ENCODE assay signal across 9 cellular contexts in the genomic region with DNA sequence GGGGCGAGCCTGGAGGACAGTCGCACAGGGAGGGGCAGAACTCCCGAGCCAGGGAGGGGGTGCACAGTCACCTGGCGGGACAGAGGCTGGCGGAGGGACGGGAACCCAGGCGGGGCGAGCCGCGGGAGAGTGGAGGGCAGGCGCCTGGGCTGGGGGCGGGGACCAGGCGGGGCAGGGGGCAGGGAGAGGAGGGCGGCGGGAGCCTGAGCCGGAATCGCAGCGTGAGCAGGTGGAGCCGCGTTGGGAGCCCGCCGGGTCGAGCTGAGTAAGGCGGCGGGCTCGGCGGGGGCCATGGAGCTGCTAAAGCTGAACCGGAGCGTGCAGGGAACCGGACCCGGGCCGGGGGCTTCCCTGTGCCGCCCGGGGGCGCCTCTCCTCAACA. TPM values are rescaled to one million over a fixed set of nuclear protein-coding genes. Genes with fewer than 3 reads are reported as not detected.
A peak's percentile ranks its signal among the peaks of the same experiment; 100 is the strongest.
DNase-seq lines count a peak whose midpoint lies in the region; ATAC-seq and TF ChIP-seq lines count a peak whose summit lies in the region.
"Had no signal": no experiment of that assay in that cellular context is flagged by ENCODE, and none has a peak within 500 bp of the region (broad histone marks: within the 10 kb centered on the region; RNA-seq: fewer than 3 reads in every experiment).

A gene (plus strand): TSS at position 201 of the 382 bp plus-strand sequence. CDS start 91 bp downstream, at position 292.

- TF ChIP-seq POLR2A in body of pancreas (IDR thresholded peaks at IDR 0.05), result peak in 1 of 3 donors; percentile 59
- no peak for TF ChIP-seq POLR2A in right lobe of liver (IDR thresholded peaks at IDR 0.05)

- H3K27ac ChIP-seq in AG04450 (ENCODE audit: low read depth, low read length) (no peak within 1 kb of the TSS), body of pancreas (peak within 1 kb of the TSS in 2 of 4 donors; percentile 35 to 42), right lobe of liver (no peak within 1 kb of the TSS), thoracic aorta (no peak within 1 kb of the TSS)

- peaks cover 49% of the 10 kb centered on the region for H3K27me3 ChIP-seq in AG04450 (ENCODE audit: control insufficient read depth, insufficient read depth, low read length)
- H3K27me3 ChIP-seq in body of pancreas, result no peaks in the 10 kb centered on the region
- peaks cover 4 to 5% of the 10 kb centered on the region in 2 donors for H3K27me3 ChIP-seq in right lobe of liver
- no peaks in the 10 kb centered on the region for H3K27me3 ChIP-seq in thoracic aorta (replicated peaks; ENCODE audit: insufficient read depth)

- POLR2A ChIA-PET in AG04450 (lab: Yijun Ruan, JAX), result no interaction called here

- whole genome bisulfite sequencing in body of pancreas, 2 donors, result 0% methylated on average over 18 to 35 of the region's 35 CpGs
- 0% methylated on average over 17 of the region's 35 CpGs for WGBS in right lobe of liver (ENCODE audit: insufficient coverage, low coverage, low lambda C conversion rate, missing lambda C conversion rate)

- DNase-seq in AG04450 (ENCODE audit: low read depth, low spot score) (no peak), NCI-H2227 treated with DMSO at 0.1 percent for 48 hours (lab: John Stamatoyannopoulos, UW) (peak; percentile 18), body of pancreas (peak; percentile 64 to 79 (median 72)), right lobe of liver (peak in 1 of 3 donors; percentile 25), thoracic aorta (ENCODE audit: low spot score) (no peak), DMS79 treated with DMSO at 0.1 percent for 48 hours (lab: John Stamatoyannopoulos, UW) (no peak), SIG-M5 (lab: John Stamatoyannopoulos, UW) (no peak)

- ATAC-seq in body of pancreas (peak; percentile 82), right lobe of liver (peak; percentile 13 to 50 (median 44)), thoracic aorta (ENCODE audit: insufficient number of reproducible peaks, low FRiP score, low read depth) (no peak), HG02571 (IDR thresholded peaks at IDR 0.05; ENCODE audit: unreplicated experiment) (no peak)

- H3K4me1 ChIP-seq in body of pancreas (peaks cover 27% of the 10 kb centered on the region), right lobe of liver (peaks cover 0 to 9% (median 2%) of the 10 kb centered on the region in 4 donors), thoracic aorta (ENCODE audit: control insufficient read depth in 1 of 2, low read depth in 2 of 2) (peaks cover 3 to 16% of the 10 kb centered on the region in 2 donors)

- no peak for TF ChIP-seq CTCF in AG04450 (IDR thresholded peaks at IDR 0.05; ENCODE audit: low read depth, low read length)
- TF ChIP-seq CTCF in body of pancreas (IDR thresholded peaks at IDR 0.05), result no peak
- TF ChIP-seq CTCF in right lobe of liver (IDR thresholded peaks at IDR 0.05), result no peak
- TF ChIP-seq CTCF in thoracic aorta (IDR thresholded peaks at IDR 0.05), result no peak

- H3K4me3 ChIP-seq in AG04450 (ENCODE audit: low read depth, low read length) (peak within 1 kb of the TSS; percentile 22; the same call in 1 of the 2 replicates), body of pancreas (peak within 1 kb of the TSS; percentile 17 to 56), right lobe of liver (no peak within 1 kb of the TSS), thoracic aorta (peak within 1 kb of the TSS; percentile 65)

- CTCF ChIA-PET in AG04450 (lab: Charles Lee), result interaction anchor here (0.5 to 2.6 kb wide), 6 partner anchors 9 to 551 kb away, joined by 3 to 24 read pairs (median 6); no protein-coding TSS in a partner anchor

- intact Hi-C loops in body of pancreas (cut with DNase I), result no loop called here
- intact Hi-C loops in right lobe of liver (cut with DNase I), result no loop called here

- no peaks in the 10 kb centered on the region for H3K36me3 ChIP-seq in body of pancreas (replicated peaks in 1 of 2; ENCODE audit: insufficient read depth in 1 of 2, low read depth in 2 of 2)
- no peaks in the 10 kb centered on the region for H3K36me3 ChIP-seq in right lobe of liver
- no peaks in the 10 kb centered on the region for H3K36me3 ChIP-seq in thoracic aorta

- no peaks in the 10 kb centered on the region; the same call in 1 of the 2 replicates for H3K9me3 ChIP-seq in AG04450 (ENCODE audit: control insufficient read depth, insufficient read depth, low read length)
- no peaks in the 10 kb centered on the region for H3K9me3 ChIP-seq in body of pancreas
- H3K9me3 ChIP-seq in right lobe of liver, result no peaks in the 10 kb centered on the region
- H3K9me3 ChIP-seq in thoracic aorta, result no peaks in the 10 kb centered on the region

RNA-seq across cellular contexts. Expression of the gene that starts here (rescaled TPM):
- not detected in 2 replicates for polyA plus RNA-seq in AG04450 (2011; rRNA removed)
- polyA minus RNA-seq in AG04450 (2011; rRNA and poly(A)+ RNA removed), result not detected in 2 replicates
- total RNA-seq in body of pancreas (1 to 10 TPM; 1.0 to 3.3 TPM), right lobe of liver (not detected), thoracic aorta (not detected)
- total RNA-seq: T-helper 1 cell treated with Interleukin-12 subunit alpha and Interleukin-12 subunit beta and Interleukin-4 antibody, amounts not matched to agents 30 ng/mL and 1 ng/mL, for 36 hours had no signal

Comparison
In these comparisons a context has a peak if more than half of its experiments do, and no peak if none do; other contexts are left out.
1. Peak in ATAC-seq in right lobe of liver; RNA of the gene not detected or under 1 TPM.
2. DNase-seq: peak in NCI-H2227 treated with DMSO at 0.1 percent for 48 hours (single experiment) and body of pancreas (4 of 4); none in AG04450 (single experiment), thoracic aorta (single experiment), DMS79 treated with DMSO at 0.1 percent for 48 hours (single experiment) and SIG-M5 (single experiment).
3. H3K4me3 ChIP-seq: peak in AG04450 (single experiment), body of pancreas (2 of 2) and thoracic aorta (single experiment); none in right lobe of liver (0 of 3).